ENCODE assay signal across 4 cellular contexts in genomic region chr17:28327031-28327607, GRCh38.
DNase-seq lines count a peak whose midpoint lies in the region; ATAC-seq and TF ChIP-seq lines count a peak whose summit lies in the region.

No MANE protein-coding gene starts in this region.

- peak; percentile 21 for DNase-seq in choroid plexus epithelial cell (ENCODE audit: low read depth)

- ATAC-seq in GM21576 (IDR thresholded peaks at IDR 0.05; ENCODE audit: unreplicated experiment) (peak; percentile 56), GM21381 (IDR thresholded peaks at IDR 0.05; ENCODE audit: unreplicated experiment) (no peak), HG03108 (IDR thresholded peaks at IDR 0.05; ENCODE audit: unreplicated experiment) (no peak)

- H3K4me3 ChIP-seq in choroid plexus epithelial cell (ENCODE audit: low read depth, low read length): no peak overlapping the region

- no peak for TF ChIP-seq CTCF in choroid plexus epithelial cell (conservative IDR thresholded peaks at IDR 0.05; ENCODE audit: low read depth, low read length)
